In the genomic region with DNA sequence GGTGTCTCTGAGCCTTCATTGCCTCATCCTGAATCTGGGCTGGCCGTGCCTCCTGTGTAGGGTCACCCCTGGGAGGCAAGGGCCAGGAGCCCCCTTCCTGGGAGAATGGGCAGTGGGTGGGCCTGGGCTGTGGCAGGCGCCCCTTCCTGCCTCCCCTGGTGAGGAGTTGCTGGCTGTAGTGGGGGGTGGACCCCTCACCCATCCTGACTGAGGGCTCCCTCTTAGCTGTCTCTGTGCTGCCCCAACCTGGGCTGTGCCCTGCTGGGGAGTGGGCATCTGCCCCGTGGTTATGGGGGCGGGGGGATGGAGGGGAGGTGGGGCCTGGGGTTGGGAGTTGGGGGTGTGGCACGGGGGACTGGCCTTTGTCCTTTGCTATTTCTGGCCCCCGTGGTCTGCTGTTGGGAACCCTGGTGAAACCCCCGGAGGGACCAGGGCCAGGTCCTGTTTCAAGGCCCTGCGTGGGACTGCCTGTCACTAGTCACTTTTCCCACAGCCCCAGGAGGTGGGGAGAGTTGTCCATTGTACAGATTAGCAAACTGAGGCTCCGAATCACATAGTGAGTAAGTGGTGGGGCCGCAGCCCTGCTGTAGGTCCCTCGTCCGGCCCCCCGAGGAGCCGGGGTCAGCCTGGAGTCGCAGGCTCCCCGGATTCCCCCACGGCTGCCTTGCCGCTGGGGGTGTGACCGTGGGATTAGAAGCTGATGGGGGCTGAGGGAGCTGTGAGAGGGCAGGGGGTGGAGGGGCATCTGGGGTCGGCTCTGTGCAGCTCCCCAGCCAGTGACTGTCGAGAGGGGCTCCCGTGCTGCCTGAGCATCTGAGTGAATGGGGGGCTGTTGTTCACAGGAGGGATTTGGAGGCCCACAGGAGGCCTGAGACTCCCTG, we compare ENCODE assay signal across 9 cellular contexts. TPM values are rescaled to one million over a fixed set of nuclear protein-coding genes. Genes with fewer than 3 reads are reported as not detected.
A peak's percentile ranks its signal among the peaks of the same experiment; 100 is the strongest.
DNase-seq lines count a peak whose midpoint lies in the region; TF ChIP-seq lines count a peak whose summit lies in the region.
"Had no signal": no experiment of that assay in that cellular context is flagged by ENCODE, and none has a peak within 500 bp of the region (broad histone marks: within the 10 kb centered on the region; RNA-seq: fewer than 3 reads in every experiment).

No MANE protein-coding gene starts in this region.

- no peaks in the 10 kb centered on the region for H3K27me3 Mint-ChIP-seq in CD4-positive, alpha-beta memory T cell

- H3K27me3 ChIP-seq in CD4-positive, alpha-beta memory T cell (ENCODE audit: insufficient read depth, low read length): no peaks in the 10 kb centered on the region
- H3K27me3 ChIP-seq in Peyer's patch (no peaks in the 10 kb centered on the region), neutrophil (peaks cover 23% of the 10 kb centered on the region), ovary (no peaks in the 10 kb centered on the region)

- no peaks in the 10 kb centered on the region for H3K36me3 ChIP-seq in CD4-positive, alpha-beta memory T cell (ENCODE audit: insufficient read depth, low read length)
- H3K36me3 ChIP-seq in Peyer's patch (no peaks in the 10 kb centered on the region), neutrophil (no peaks in the 10 kb centered on the region), ovary (no peaks in the 10 kb centered on the region)

- TF ChIP-seq CTCF in Peyer's patch (IDR thresholded peaks at IDR 0.05) (no peak), epithelial cell of esophagus (IDR thresholded peaks at IDR 0.05; ENCODE audit: insufficient read depth, low read depth, low read length, missing control alignments) (no peak), neutrophil (IDR thresholded peaks at IDR 0.05) (no peak), ovary (IDR thresholded peaks at IDR 0.05) (no peak)

- H3K4me1 ChIP-seq in CD4-positive, alpha-beta memory T cell (ENCODE audit: insufficient read depth, low read length): peaks cover 27% of the 10 kb centered on the region
- H3K4me1 ChIP-seq in Peyer's patch (peaks cover 9 to 66% (median 32%) of the 10 kb centered on the region in 4 donors), neutrophil (ENCODE audit: control insufficient read depth in 1 of 2, insufficient read depth in 1 of 2, low read depth in 1 of 2, low read length in 1 of 2) (peaks cover 25 to 36% of the 10 kb centered on the region in 2 experiments), ovary (ENCODE audit: insufficient read depth) (peaks cover 22% of the 10 kb centered on the region)

- no peak for TF ChIP-seq EP300 in ovary (IDR thresholded peaks at IDR 0.05)

- H3K9me3 Mint-ChIP-seq in CD4-positive, alpha-beta memory T cell: no peaks in the 10 kb centered on the region

- peak overlapping the region in 7 of 8 donors; percentile 40 to 87 (median 65) for H3K4me3 Mint-ChIP-seq in CD4-positive, alpha-beta memory T cell

- H3K27ac Mint-ChIP-seq in CD4-positive, alpha-beta memory T cell: peak overlapping the region in 4 of 7 donors; percentile 14 to 82 (median 35)

- TF ChIP-seq POLR2A in Peyer's patch (IDR thresholded peaks at IDR 0.05) (no peak), ovary (IDR thresholded peaks at IDR 0.05) (no peak)

- peaks cover 0 to 1% of the 10 kb centered on the region in 2 donors for H3K36me3 Mint-ChIP-seq in CD4-positive, alpha-beta memory T cell

- H3K27ac ChIP-seq in CD4-positive, alpha-beta memory T cell (ENCODE audit: low read depth, low read length): no peak overlapping the region
- H3K27ac ChIP-seq in Peyer's patch (peak overlapping the region; percentile 79 to 91 (median 86)), neutrophil (peak overlapping the region; percentile 34), ovary (no peak overlapping the region)

- H3K9me3 ChIP-seq in CD4-positive, alpha-beta memory T cell (ENCODE audit: control insufficient read depth in 1 of 2, low read length in 2 of 2): no peaks in the 10 kb centered on the region
- H3K9me3 ChIP-seq in Peyer's patch (no peaks in the 10 kb centered on the region), neutrophil (no peaks in the 10 kb centered on the region), ovary (no peaks in the 10 kb centered on the region)

- DNase-seq in CD4-positive, alpha-beta memory T cell: peak in 1 of 5 donors; percentile 23
- no peak for DNase-seq in Peyer's patch
- no peak for DNase-seq in epithelial cell of esophagus (ENCODE audit: low read depth)
- DNase-seq in ovary: no peak
- no peak for DNase-seq in foreskin melanocyte
- no peak for DNase-seq in NCI-H2107 treated with DMSO at 0.1 percent for 48 hours (lab: John Stamatoyannopoulos, UW; ENCODE audit: unreplicated experiment)
- no peak for DNase-seq in T1000 (lab: John Stamatoyannopoulos, UW)
- DNase-seq: T-helper 9 cell had no signal

- POLR2A ChIA-PET in CD4-positive, alpha-beta memory T cell (lab: Charles Lee; ENCODE audit: partially characterized antibody): interaction anchor here (1.3 kb wide), 1 partner anchor 76 kb away, joined by 3 read pairs; no protein-coding TSS in a partner anchor

- 73 to 76% (median 74%) methylated on average over 19 to 22 of the region's 22 CpGs for WGBS in ovary, 3 donors

- no peak overlapping the region for H3K4me3 ChIP-seq in CD4-positive, alpha-beta memory T cell (ENCODE audit: low read length in 2 of 2)
- peak overlapping the region in 2 of 4 donors; percentile 95 to 98 for H3K4me3 ChIP-seq in Peyer's patch
- peak overlapping the region; percentile 82 for H3K4me3 ChIP-seq in epithelial cell of esophagus (ENCODE audit: low read length)
- peak overlapping the region in 1 of 2 experiments; percentile 80 for H3K4me3 ChIP-seq in neutrophil (ENCODE audit: low read depth in 1 of 2, low read length in 1 of 2)
- no peak overlapping the region for H3K4me3 ChIP-seq in ovary

- intact Hi-C loops in CD4-positive, alpha-beta memory T cell (cut with micrococcal nuclease): loop anchor here (5.0 kb wide), 1 partner anchor 322 kb away; the partner anchor contains the start of gene SNX8
- intact Hi-C loops in ovary (cut with DNase I): loop anchor here in 1 of 4 donors (10.0 kb wide), 1 partner anchor 80 kb away; the partner anchor contains the start of genes BRAT1 and IQCE

- CTCF ChIA-PET in CD4-positive, alpha-beta memory T cell (lab: Charles Lee; ENCODE audit: partially characterized antibody): no interaction called here

- H3K4me1 Mint-ChIP-seq in CD4-positive, alpha-beta memory T cell: peaks cover 2 to 21% (median 15%) of the 10 kb centered on the region in 4 donors

RNA-seq across cellular contexts. Expression of gene TTYH3, which starts 2.7 kb away (rescaled TPM):
- 10 to 100 TPM; 10.3 to 12.0 TPM for total RNA-seq in CD4-positive, alpha-beta memory T cell
- polyA plus RNA-seq in CD4-positive, alpha-beta memory T cell: 1 to 10 TPM in 1 of 2 donors, under 1 TPM in 1; 0.14 to 1.3 TPM
- total RNA-seq in Peyer's patch: 10 to 100 TPM; 61.8 to 99.9 (median 83.4) TPM
- total RNA-seq in ovary: 10 to 100 TPM in 6 of 7 donors, 1 to 10 TPM in 1; 7.7 to 34.4 (median 22.7) TPM
- polyA plus RNA-seq in ovary: 10 to 100 TPM in 1 of 2 donors, 1 to 10 TPM in 1; 5.6 to 21.0 TPM

RNA-seq across cellular contexts. Expression of gene AMZ1, which starts 53.5 kb away (rescaled TPM):
- total RNA-seq in CD4-positive, alpha-beta memory T cell: 1 to 10 TPM; 1.6 to 2.0 TPM
- polyA plus RNA-seq in CD4-positive, alpha-beta memory T cell: under 1 TPM in 1 of 2 donors, not detected in 1; 0.15 TPM
- total RNA-seq in Peyer's patch: under 1 TPM in 1 of 4 donors, not detected in 3; 0.67 TPM
- total RNA-seq in ovary: 1 to 10 TPM in 2 of 7 donors, under 1 TPM in 4, not detected in 1; 0.24 to 2.6 (median 0.93) TPM
- under 1 TPM; 0.15 to 0.45 TPM for polyA plus RNA-seq in ovary

Comparison
In these comparisons a context has a peak if more than half of its experiments do, and no peak if none do; other contexts are left out.
1. H3K27ac ChIP-seq: peak in Peyer's patch (4 of 4) and neutrophil (single experiment); none in CD4-positive, alpha-beta memory T cell (single experiment) and ovary (0 of 2).